ENCODE assay signal across 1 cellular context in genomic region chr17:7880076-7880868, GRCh38.
TF ChIP-seq lines count a peak whose summit lies in the region.

No MANE protein-coding gene starts in this region.

TF ChIP-seq in GM12878, 131 proteins besides CTCF, POLR2A, EP300 and RAD21:
- TF ChIP-seq NBN (IDR thresholded peaks at IDR 0.05) = peak; percentile 83
- TF ChIP-seq MLLT1 (IDR thresholded peaks at IDR 0.05) = peak; percentile 39; the same call in 1 of the 2 replicates
- 0 out of 2 replicates have a peak, but pooled peaks have one; percentile 29 for TF ChIP-seq RAD51 (IDR thresholded peaks at IDR 0.05)
- no peak for TF ChIP-seq STAT3 (IDR thresholded peaks at IDR 0.05; ENCODE audit: low read depth, low read length)
- TF ChIP-seq E4F1 (IDR thresholded peaks at IDR 0.05; ENCODE audit: borderline replicate concordance, partially characterized antibody) = peak; percentile 10
- TF ChIP-seq CREM (IDR thresholded peaks at IDR 0.05; ENCODE audit: low read depth) = no peak
- no peak for TF ChIP-seq GABPA (IDR thresholded peaks at IDR 0.05; ENCODE audit: low read depth)
- TF ChIP-seq HDGF (IDR thresholded peaks at IDR 0.05) = peak; percentile 79
- TF ChIP-seq MTA2 (IDR thresholded peaks at IDR 0.05; ENCODE audit: low read depth) = peak; percentile 56; the same call in 1 of the 2 replicates
- TF ChIP-seq ATF7 (IDR thresholded peaks at IDR 0.05; ENCODE audit: low read depth) = 0 out of 2 replicates have a peak, but pooled peaks have one; percentile 19
- TF ChIP-seq YY1 (IDR thresholded peaks at IDR 0.05; ENCODE audit: low read depth, low read length) = no peak
- TF ChIP-seq DPF2 (IDR thresholded peaks at IDR 0.05) = no peak
- peak; percentile 65 for TF ChIP-seq RELB (IDR thresholded peaks at IDR 0.05; ENCODE audit: low read depth)
- TF ChIP-seq IKZF2 (IDR thresholded peaks at IDR 0.05) = peak; percentile 79 to 87; a peak in 3 of 4 replicates
- no peak for TF ChIP-seq SREBF2 (IDR thresholded peaks at IDR 0.05; ENCODE audit: low read length)
- peak; percentile 56; the same call in 1 of the 2 replicates for TF ChIP-seq SPI1 (IDR thresholded peaks at IDR 0.05; ENCODE audit: borderline replicate concordance, insufficient read depth, low read depth, low read length)
- TF ChIP-seq MYB (IDR thresholded peaks at IDR 0.05; ENCODE audit: borderline replicate concordance, low read depth, low read length) = no peak
- no peak for TF ChIP-seq IRF5 (IDR thresholded peaks at IDR 0.05; ENCODE audit: borderline replicate concordance)
- TF ChIP-seq CUX1 (IDR thresholded peaks at IDR 0.05; ENCODE audit: insufficient replicate concordance, low read depth, low read length) = no peak
- peak; percentile 36; the same call in 1 of the 2 replicates for TF ChIP-seq PKNOX1 (IDR thresholded peaks at IDR 0.05)
- TF ChIP-seq SMAD1 (IDR thresholded peaks at IDR 0.05; ENCODE audit: low read depth, partially characterized antibody) = no peak
- 0 out of 2 replicates have a peak, but pooled peaks have one; percentile 33 for TF ChIP-seq IKZF1 (conservative IDR thresholded peaks at IDR 0.05)
TF ChIP-seq in GM12878: peak in this region for 12.
